8 cellular contexts compared by ENCODE assay signal in the genomic region with DNA sequence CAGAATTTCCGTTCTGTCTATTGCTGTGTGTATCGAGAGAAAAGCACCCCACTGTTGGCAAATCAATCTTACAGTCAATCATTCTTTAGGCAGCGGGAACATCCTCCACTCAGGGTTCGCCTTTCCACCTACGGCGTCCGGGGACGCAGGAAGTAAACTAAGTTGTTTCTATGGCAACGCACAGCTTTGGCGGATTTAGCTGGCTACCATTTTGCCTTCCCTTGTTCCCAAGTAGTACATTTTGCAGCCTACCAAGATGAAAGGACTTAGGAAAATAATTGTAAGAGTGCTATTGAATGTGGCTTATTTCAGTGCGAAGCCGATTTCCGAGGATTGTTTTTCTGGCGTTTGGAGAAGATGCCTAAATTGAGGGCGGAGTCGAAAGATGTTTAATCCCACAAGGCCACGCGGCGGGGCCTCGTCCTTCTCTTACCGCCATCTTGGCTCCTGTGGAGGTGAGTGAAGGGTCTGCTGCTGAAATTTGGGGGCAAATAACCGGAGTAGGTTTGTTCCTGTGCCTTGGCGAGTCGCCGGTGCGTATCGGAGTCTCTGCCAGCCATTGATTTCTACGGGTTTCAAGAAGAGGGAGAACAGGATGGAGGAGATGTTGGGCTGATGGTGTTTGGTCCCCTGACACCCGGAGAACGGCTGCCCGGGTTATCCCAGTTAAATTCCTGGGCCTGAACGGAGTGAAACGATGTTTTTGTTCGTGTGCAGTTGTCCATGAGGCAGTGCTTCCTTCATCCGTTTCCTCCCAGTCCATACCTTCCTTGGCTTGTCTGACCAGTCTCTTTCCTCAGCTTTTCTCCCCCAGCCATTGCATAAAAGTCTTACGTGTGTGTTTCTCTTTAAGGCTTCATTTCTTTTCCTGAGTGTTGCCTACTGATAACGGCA. TPM values are rescaled to one million over a fixed set of nuclear protein-coding genes. Genes with fewer than 3 reads are reported as not detected.
DNase-seq lines count a peak whose midpoint lies in the region; ATAC-seq, FAIRE-seq and TF ChIP-seq lines count a peak whose summit lies in the region.

TSS of gene RPL35A (plus strand) at position 424 of the 894 bp plus-strand sequence. CDS start 778 bp downstream, outside the sequence.

- no peak for TF ChIP-seq CTCF in Loucy (conservative IDR thresholded peaks at IDR 0.05; ENCODE audit: low read length)
- TF ChIP-seq CTCF in fibroblast of pulmonary artery (IDR thresholded peaks at IDR 0.05; ENCODE audit: low read length, missing control alignments): no peak

- peaks cover 35% of the 10 kb centered on the region for H3K36me3 Mint-ChIP-seq in natural killer cell treated with Interleukin-12 subunit alpha and Interleukin-12 subunit beta and Interleukin-15 and Interleukin-18, amount 100 ng/mL, for 72 hours

- peak; percentile 71 for TF ChIP-seq POLR2A in H54 (IDR thresholded peaks at IDR 0.05; ENCODE audit: low read depth, low read length)
- peak; percentile 91 for TF ChIP-seq POLR2A in Raji (IDR thresholded peaks at IDR 0.05; ENCODE audit: insufficient read depth, low read depth, low read length)

- H3K9ac ChIP-seq in Loucy (ENCODE audit: low read depth, low read length, poor library complexity, severe bottlenecking): peak within 1 kb of the TSS; percentile 96

- H3K79me2 ChIP-seq in Loucy (ENCODE audit: insufficient read depth, low read length): peaks cover 50% of the 10 kb centered on the region

- H3K9me2 ChIP-seq in Loucy (replicated peaks; ENCODE audit: low read depth, low read length): no peaks in the 10 kb centered on the region

- peak; percentile 91 to 95 for ATAC-seq in natural killer cell treated with Interleukin-12 subunit alpha and Interleukin-12 subunit beta and Interleukin-15 and Interleukin-18, amount 100 ng/mL, for 72 hours
- peak; percentile 86 for ATAC-seq in stimulated activated naive CD8-positive, alpha-beta T cell treated with anti-CD3 and anti-CD28 coated beads, Interleukin-15, Interleukin-2, amounts not matched to agents 100 U/mL and 50 U/mL, for 24 hours

- H3K4me3 ChIP-seq in Loucy (ENCODE audit: low read length, poor library complexity, severe bottlenecking) (peak within 1 kb of the TSS; percentile 92), fibroblast of pulmonary artery (replicated peaks; ENCODE audit: low read depth, low read length) (peak within 1 kb of the TSS; percentile 88)

- peak within 1 kb of the TSS; percentile 96 for H3K4me3 Mint-ChIP-seq in natural killer cell treated with Interleukin-12 subunit alpha and Interleukin-12 subunit beta and Interleukin-15 and Interleukin-18, amount 100 ng/mL, for 72 hours

- no peaks in the 10 kb centered on the region for H3K9me3 Mint-ChIP-seq in natural killer cell treated with Interleukin-12 subunit alpha and Interleukin-12 subunit beta and Interleukin-15 and Interleukin-18, amount 100 ng/mL, for 72 hours

- DNase-seq in EL: peak; percentile 95
- peak; percentile 75 for DNase-seq in H54 (ENCODE audit: insufficient read length, low spot score)
- peak; percentile 72 for DNase-seq in activated T-helper 9 cell treated with anti-CD3 and anti-CD28 coated beads, Interleukin-2, amount 50 U/mL, for 16 hours (ENCODE audit: low read depth)
- DNase-seq in fibroblast of pulmonary artery (ENCODE audit: low read depth): peak; percentile 97
- peak; percentile 86 for DNase-seq in natural killer cell treated with Interleukin-12 subunit alpha and Interleukin-12 subunit beta and Interleukin-15 and Interleukin-18, amount 100 ng/mL, for 72 hours (ENCODE audit: low spot score)
- peak; percentile 80 for DNase-seq in stimulated activated naive CD8-positive, alpha-beta T cell treated with anti-CD3 and anti-CD28 coated beads, Interleukin-15, Interleukin-2, amounts not matched to agents 100 U/mL and 50 U/mL, for 24 hours

- peaks cover 8% of the 10 kb centered on the region for H3K27me3 ChIP-seq in Loucy (ENCODE audit: insufficient read depth, low read length, poor library complexity, severe bottlenecking)

- peak; percentile 98 for FAIRE-seq in H54 (lab: Jason Lieb, UNC)

- H3K36me3 ChIP-seq in Loucy (ENCODE audit: insufficient read depth, low read length): peaks cover 26% of the 10 kb centered on the region

- H3F3A ChIP-seq in Loucy (ENCODE audit: low read depth): no peaks in the 10 kb centered on the region

- H2AFZ ChIP-seq in Loucy (ENCODE audit: low read length): peak within 1 kb of the TSS; percentile 50

- H3K27me3 Mint-ChIP-seq in natural killer cell treated with Interleukin-12 subunit alpha and Interleukin-12 subunit beta and Interleukin-15 and Interleukin-18, amount 100 ng/mL, for 72 hours: no peaks in the 10 kb centered on the region

- H3K27ac Mint-ChIP-seq in natural killer cell treated with Interleukin-12 subunit alpha and Interleukin-12 subunit beta and Interleukin-15 and Interleukin-18, amount 100 ng/mL, for 72 hours: peak within 1 kb of the TSS; percentile 98 to 99

- peaks cover 46% of the 10 kb centered on the region for H4K20me1 ChIP-seq in Loucy (ENCODE audit: insufficient read depth, low read length, poor library complexity, severe bottlenecking)

- H3K9me3 ChIP-seq in Loucy (ENCODE audit: insufficient read depth, low read depth, low read length): no peaks in the 10 kb centered on the region

- peaks cover 42 to 43% of the 10 kb centered on the region in 2 donors for H3K4me1 Mint-ChIP-seq in natural killer cell treated with Interleukin-12 subunit alpha and Interleukin-12 subunit beta and Interleukin-15 and Interleukin-18, amount 100 ng/mL, for 72 hours (ENCODE audit: low read depth in 2 of 2)

- H3K4me1 ChIP-seq in Loucy (ENCODE audit: insufficient read depth, low read length, poor library complexity, severe bottlenecking): peaks cover 29% of the 10 kb centered on the region

- H3K4me2 ChIP-seq in Loucy (ENCODE audit: low read depth, low read length, poor library complexity, severe bottlenecking): peak within 1 kb of the TSS; percentile 86

RNA-seq across cellular contexts. Expression of gene RPL35A, which starts in this region (rescaled TPM):
- total RNA-seq in natural killer cell treated with Interleukin-12 subunit alpha and Interleukin-12 subunit beta and Interleukin-15 and Interleukin-18, amount 100 ng/mL, for 72 hours: 100 to 1,000 TPM; 683 to 726 TPM

Comparison
In these comparisons a context has a peak if more than half of its experiments do, and no peak if none do; other contexts are left out.
1. Peak in every context shown above with its lines: DNase-seq, ATAC-seq and H3K4me3 ChIP-seq.